9 cellular contexts compared by ENCODE assay signal in genomic region chr18:45920367-45920766, GRCh38. TPM values are rescaled to one million over a fixed set of nuclear protein-coding genes. Genes with fewer than 3 reads are reported as not detected.
DNase-seq lines count a peak whose midpoint lies in the region; ATAC-seq and TF ChIP-seq lines count a peak whose summit lies in the region.
"Had no signal": no experiment of that assay in that cellular context is flagged by ENCODE, and none has a peak within 500 bp of the region (broad histone marks: within the 10 kb centered on the region; RNA-seq: fewer than 3 reads in every experiment).

No MANE protein-coding gene starts in this region.

- H3K4me3 ChIP-seq in fibroblast of lung (replicated peaks in 1 of 4; ENCODE audit: control extremely low read depth in 1 of 4, insufficient read depth in 1 of 4, low read depth in 3 of 4, low read length in 4 of 4) (no peak overlapping the region), WERI-Rb-1 (ENCODE audit: low read depth, low read length) (no peak overlapping the region)

- no peaks in the 10 kb centered on the region for H3K27me3 Mint-ChIP-seq in type B pancreatic cell
- H3K27me3 Mint-ChIP-seq: dendritic cell treated with granulocyte-macrophage colony-stimulating factor and Interleukin-4, amounts not matched to agents 40 ng/mL and 50 ng/mL, for 4 days had no signal

- H3K36me3 Mint-ChIP-seq in type B pancreatic cell, result peaks cover 30% of the 10 kb centered on the region

- no peaks in the 10 kb centered on the region for H3K79me2 ChIP-seq in fibroblast of lung (ENCODE audit: control insufficient read depth, insufficient read depth, low read length)

- DNase-seq in ELR (ENCODE audit: low read depth) (peak; percentile 85), NCI-H524 treated with DMSO at 0.1 percent for 48 hours (lab: John Stamatoyannopoulos, UW) (peak; percentile 51), fibroblast of lung (ENCODE audit: low read depth in 2 of 2) (peak; percentile 68 to 70), pulmonary artery endothelial cell (ENCODE audit: low read depth, low spot score) (peak; percentile 70), type B pancreatic cell (ENCODE audit: extremely low spot score, unreplicated experiment) (no peak), WERI-Rb-1 (no peak)
- DNase-seq in stimulated activated naive CD4-positive, alpha-beta T cell treated with Interleukin-2 at 50 U/mL for 16 hours (lab: John Stamatoyannopoulos, UW), result no peak

- H3K27ac Mint-ChIP-seq in type B pancreatic cell, result no peak overlapping the region
- H3K27ac Mint-ChIP-seq: dendritic cell treated with granulocyte-macrophage colony-stimulating factor and Interleukin-4, amounts not matched to agents 40 ng/mL and 50 ng/mL, for 4 days had no signal

- TF ChIP-seq CTCF in fibroblast of lung (conservative IDR thresholded peaks at IDR 0.05 in 1 of 2, IDR thresholded peaks at IDR 0.05 in 1 of 2; ENCODE audit: low read depth in 1 of 2, low read length in 2 of 2), result no peak
- TF ChIP-seq CTCF in type B pancreatic cell (conservative IDR thresholded peaks at IDR 0.05), result no peak
- no peak for TF ChIP-seq CTCF in WERI-Rb-1 (IDR thresholded peaks at IDR 0.05; ENCODE audit: low read depth, low read length)

- H3K4me1 ChIP-seq in fibroblast of lung (ENCODE audit: control insufficient read depth, extremely low read depth, insufficient read depth, low read length), result peaks cover 2% of the 10 kb centered on the region

- ATAC-seq in HG03175 (IDR thresholded peaks at IDR 0.05; ENCODE audit: unreplicated experiment), result no peak

- no peak overlapping the region for H3K27ac ChIP-seq in fibroblast of lung (ENCODE audit: insufficient read depth, low read length)
- H3K27ac ChIP-seq in WERI-Rb-1, result no peak overlapping the region

- no peak overlapping the region for H2AFZ ChIP-seq in fibroblast of lung (ENCODE audit: low read length)

- H3K9me3 Mint-ChIP-seq in type B pancreatic cell, result no peaks in the 10 kb centered on the region
- H3K9me3 Mint-ChIP-seq: dendritic cell treated with granulocyte-macrophage colony-stimulating factor and Interleukin-4, amounts not matched to agents 40 ng/mL and 50 ng/mL, for 4 days had no signal

- H3K9me3 ChIP-seq in fibroblast of lung (ENCODE audit: control insufficient read depth, insufficient read depth, low read depth, low read length) (no peaks in the 10 kb centered on the region), WERI-Rb-1 (ENCODE audit: severe bottlenecking) (no peaks in the 10 kb centered on the region)

- no peaks in the 10 kb centered on the region for H3K4me1 Mint-ChIP-seq in type B pancreatic cell (ENCODE audit: unreplicated experiment)

- H3K27me3 ChIP-seq in fibroblast of lung (ENCODE audit: control insufficient read depth, insufficient read depth, low read length), result no peaks in the 10 kb centered on the region
- no peaks in the 10 kb centered on the region for H3K27me3 ChIP-seq in WERI-Rb-1 (ENCODE audit: insufficient read depth, low read depth, severe bottlenecking)

- H4K20me1 ChIP-seq in fibroblast of lung (ENCODE audit: control insufficient read depth, extremely low read depth, insufficient read depth, low read length), result no peaks in the 10 kb centered on the region

- H3K36me3 ChIP-seq in fibroblast of lung (ENCODE audit: control insufficient read depth, insufficient read depth, low read length) (peaks cover 10% of the 10 kb centered on the region), WERI-Rb-1 (peaks cover 58% of the 10 kb centered on the region)

- H3K4me3 Mint-ChIP-seq in type B pancreatic cell, result no peak overlapping the region
- H3K4me3 Mint-ChIP-seq: dendritic cell treated with granulocyte-macrophage colony-stimulating factor and Interleukin-4, amounts not matched to agents 40 ng/mL and 50 ng/mL, for 4 days had no signal

- no peak overlapping the region for H3K4me2 ChIP-seq in fibroblast of lung (ENCODE audit: extremely low read depth, insufficient read depth, low read length)

- no peak overlapping the region for H3K9ac ChIP-seq in fibroblast of lung (ENCODE audit: insufficient read depth, low read length)

RNA-seq across cellular contexts. Expression of gene EPG5, which starts 46.8 kb away (rescaled TPM):
- 34.2 and 87.4 TPM in 2 replicates for total RNA-seq in fibroblast of lung
- polyA plus RNA-seq in fibroblast of lung, result 60.0 and 65.0 TPM in 2 replicates
- polyA plus RNA-seq in fibroblast of lung (2012), result 28.2 and 31.3 TPM in 2 replicates
- 77.0 and 138 TPM in 2 replicates for polyA minus RNA-seq in fibroblast of lung (ENCODE audit: low replicate concordance)
- total RNA-seq in pulmonary artery endothelial cell, result 11.5 and 27.7 TPM in 2 replicates
- total RNA-seq in type B pancreatic cell (ENCODE audit: low replicate concordance), result 20.1 and 27.9 TPM in 2 replicates

Comparison
In these comparisons a context has a peak if more than half of its experiments do, and no peak if none do; other contexts are left out.
1. DNase-seq: peak in ELR (single experiment), NCI-H524 treated with DMSO at 0.1 percent for 48 hours (single experiment), fibroblast of lung (2 of 2) and pulmonary artery endothelial cell (single experiment); none in stimulated activated naive CD4-positive, alpha-beta T cell treated with Interleukin-2 at 50 U/mL for 16 hours (single experiment), type B pancreatic cell (single experiment) and WERI-Rb-1 (single experiment).